30 cellular contexts compared by ENCODE assay signal in the genomic region with DNA sequence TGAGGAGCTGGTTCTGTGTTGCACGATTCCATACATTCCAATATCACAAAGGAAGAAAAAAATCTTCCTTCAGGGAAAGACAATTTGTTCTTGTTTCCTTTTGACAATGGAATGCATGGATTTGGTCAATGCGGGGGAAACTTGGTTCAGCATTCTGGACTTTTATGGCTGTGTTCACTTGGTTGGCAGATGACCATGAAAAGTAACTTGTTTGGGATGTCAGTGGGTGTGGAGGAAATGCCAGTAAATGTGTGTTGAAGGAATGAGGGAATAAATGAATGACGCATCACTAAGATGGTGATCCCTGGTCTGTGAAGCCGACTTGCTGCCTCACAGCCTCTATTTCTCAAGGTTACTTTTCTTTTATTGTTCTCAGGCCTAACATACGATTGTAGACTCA. TPM values are rescaled to one million over a fixed set of nuclear protein-coding genes. Genes with fewer than 3 reads are reported as not detected.
DNase-seq lines count a peak whose midpoint lies in the region; ATAC-seq and TF ChIP-seq lines count a peak whose summit lies in the region.
"Had no signal": no experiment of that assay in that cellular context is flagged by ENCODE, and none has a peak within 500 bp of the region (broad histone marks: within the 10 kb centered on the region; RNA-seq: fewer than 3 reads in every experiment).

No MANE protein-coding gene starts in this region.

- TF ChIP-seq CTCF in VCaP (conservative IDR thresholded peaks at IDR 0.05), result no peak
- no peak for TF ChIP-seq CTCF in fibroblast of mammary gland (conservative IDR thresholded peaks at IDR 0.05; ENCODE audit: control insufficient read depth, insufficient read depth, low read depth, low read length)
- no peak for TF ChIP-seq CTCF in prostate gland (IDR thresholded peaks at IDR 0.05)

- DNase-seq in EL (peak; percentile 83), fibroblast of mammary gland (ENCODE audit: low read depth) (peak; percentile 78), prostate gland (ENCODE audit: low spot score) (no peak), NK-92 (lab: John Stamatoyannopoulos, UW; ENCODE audit: unreplicated experiment) (no peak), SKM-1 treated with dmso at 0.1 percent for 144 hours (lab: John Stamatoyannopoulos, UW; ENCODE audit: unreplicated experiment) (no peak), right cardiac atrium (no peak)
- DNase-seq in activated naive CD4-positive, alpha-beta T cell treated with anti-CD3 and anti-CD28 coated beads, Interleukin-2, amount 50 U/mL, for 72 hours (ENCODE audit: low spot score in 2 of 2), result no peak
- DNase-seq: activated CD4-positive, alpha-beta memory T cell treated with anti-CD3 and anti-CD28 coated beads, Interleukin-2, amount 10 ng/mL, durations not matched to agents 7 days and 5 days; activated CD4-positive, CD25-positive, alpha-beta regulatory T cell treated with anti-CD3 and anti-CD28 coated beads, Interleukin-2, amount 50 U/mL, for 72 hours; activated CD8-positive, alpha-beta memory T cell treated with anti-CD3 and anti-CD28 coated beads, Interleukin-2, amount 50 U/mL, for 48 hours; activated naive CD4-positive, alpha-beta T cell treated with anti-CD3 and anti-CD28 coated beads, Interleukin-2, amount 50 U/mL, for 16 hours; C1 segment of cervical spinal cord; DND-41; endodermal cell; glutamatergic neuron; IMR-90; midbrain; NCI-H1092; NCI-H1930; NCI-H2227 treated with DMSO at 0.1 percent for 48 hours; ovary; RPMI8226; stimulated activated CD4-positive, alpha-beta T cell treated with anti-CD3 and anti-CD28 coated beads, Interleukin-2, amount 100 ng/mL, for 48 hours had no signal

- no peak for TF ChIP-seq POLR2A in prostate gland (IDR thresholded peaks at IDR 0.05)

- H3K4me1 ChIP-seq in prostate gland (replicated peaks) (peaks cover 9% of the 10 kb centered on the region), right cardiac atrium (ENCODE audit: control insufficient read depth, insufficient read depth, low read length) (peaks cover 3% of the 10 kb centered on the region)

- H3K27ac Mint-ChIP-seq in activated naive CD4-positive, alpha-beta T cell treated with anti-CD3 and anti-CD28 coated beads, Interleukin-2, amount 50 U/mL, for 72 hours, result no peak overlapping the region
- H3K27ac Mint-ChIP-seq: activated CD4-positive, alpha-beta memory T cell treated with anti-CD3 and anti-CD28 coated beads, Interleukin-2, amount 10 ng/mL, durations not matched to agents 7 days and 5 days; dendritic cell treated with granulocyte-macrophage colony-stimulating factor and Interleukin-4, amounts not matched to agents 40 ng/mL and 50 ng/mL, for 4 days; endodermal cell; natural killer cell treated with Interleukin-12 subunit alpha and Interleukin-12 subunit beta and Interleukin-15 and Interleukin-18, amount 100 ng/mL, for 72 hours; type B pancreatic cell had no signal

- peaks cover 0 to 6% of the 10 kb centered on the region in 2 donors for H3K36me3 Mint-ChIP-seq in activated naive CD4-positive, alpha-beta T cell treated with anti-CD3 and anti-CD28 coated beads, Interleukin-2, amount 50 U/mL, for 72 hours
- H3K36me3 Mint-ChIP-seq: natural killer cell treated with Interleukin-12 subunit alpha and Interleukin-12 subunit beta and Interleukin-15 and Interleukin-18, amount 100 ng/mL, for 72 hours had no signal

- H3K27me3 ChIP-seq in prostate gland (replicated peaks; ENCODE audit: insufficient read depth) (no peaks in the 10 kb centered on the region), right cardiac atrium (ENCODE audit: control insufficient read depth, insufficient read depth) (no peaks in the 10 kb centered on the region)
- H3K27me3 ChIP-seq: cardiac muscle cell, ovary, right atrium auricular region had no signal

- H3K9me3 ChIP-seq in prostate gland, result no peaks in the 10 kb centered on the region
- H3K9me3 ChIP-seq in right cardiac atrium (ENCODE audit: control insufficient read depth, low read length), result no peaks in the 10 kb centered on the region
- H3K9me3 ChIP-seq: ovary, right atrium auricular region had no signal

- no peak for ATAC-seq in right cardiac atrium
- no peak for ATAC-seq in activated naive CD4-positive, alpha-beta T cell treated with anti-CD3 and anti-CD28 coated beads, Interleukin-2, amount 50 U/mL, for 72 hours
- ATAC-seq: natural killer cell treated with Interleukin-12 subunit alpha and Interleukin-12 subunit beta and Interleukin-15 and Interleukin-18, amount 100 ng/mL, for 72 hours had no signal

- WGBS in prostate gland, result 66% methylated on average over 5 of the region's 5 CpGs
- WGBS in right cardiac atrium, result 89% methylated on average over 5 of the region's 5 CpGs

- H3K36me3 ChIP-seq in prostate gland, result no peaks in the 10 kb centered on the region
- H3K36me3 ChIP-seq: cardiac muscle cell, ovary, right atrium auricular region had no signal

- H3K4me3 ChIP-seq in fibroblast of mammary gland (ENCODE audit: control insufficient read depth, low read depth, low read length) (no peak overlapping the region), prostate gland (no peak overlapping the region), right cardiac atrium (ENCODE audit: low read length) (no peak overlapping the region)
- H3K4me3 ChIP-seq: cardiac muscle cell, ovary, right atrium auricular region had no signal

- H3K9me3 Mint-ChIP-seq in activated naive CD4-positive, alpha-beta T cell treated with anti-CD3 and anti-CD28 coated beads, Interleukin-2, amount 50 U/mL, for 72 hours, result no peaks in the 10 kb centered on the region
- H3K9me3 Mint-ChIP-seq: activated CD4-positive, alpha-beta memory T cell treated with anti-CD3 and anti-CD28 coated beads, Interleukin-2, amount 10 ng/mL, durations not matched to agents 7 days and 5 days; dendritic cell treated with granulocyte-macrophage colony-stimulating factor and Interleukin-4, amounts not matched to agents 40 ng/mL and 50 ng/mL, for 4 days; endodermal cell; type B pancreatic cell had no signal

- H3K27ac ChIP-seq in VCaP (peak overlapping the region; percentile 49), prostate gland (peak overlapping the region; percentile 72 to 75), right cardiac atrium (ENCODE audit: low read length) (no peak overlapping the region)
- H3K27ac ChIP-seq: ovary, right atrium auricular region had no signal

- intact Hi-C loops in prostate gland (cut with DNase I), result no loop called here
- intact Hi-C loops in right cardiac atrium (cut with DNase I), result no loop called here

RNA-seq across cellular contexts. Expression of a gene that starts 53.7 kb away (rescaled TPM):
- total RNA-seq in prostate gland (10 to 100 TPM; 16.7 to 17.0 TPM), right cardiac atrium (10 to 100 TPM in 1 of 4 donors, 1 to 10 TPM in 3; 7.3 to 10.6 (median 8.5) TPM)
- 6.5 TPM for polyA plus RNA-seq in right cardiac atrium
- 10 to 100 TPM; 12.8 to 14.0 TPM for total RNA-seq in activated naive CD4-positive, alpha-beta T cell treated with anti-CD3 and anti-CD28 coated beads, Interleukin-2, amount 50 U/mL, for 72 hours

RNA-seq across cellular contexts. Expression of a gene that starts 59.7 kb away (rescaled TPM):
- total RNA-seq in prostate gland (1 to 10 TPM; 2.6 to 6.9 TPM), right cardiac atrium (1 to 10 TPM; 2.1 to 6.0 (median 3.9) TPM)
- polyA plus RNA-seq in right cardiac atrium, result 5.7 TPM
- total RNA-seq in activated naive CD4-positive, alpha-beta T cell treated with anti-CD3 and anti-CD28 coated beads, Interleukin-2, amount 50 U/mL, for 72 hours, result under 1 TPM; 0.30 to 0.86 TPM
- total RNA-seq: natural killer cell treated with Interleukin-12 subunit alpha and Interleukin-12 subunit beta and Interleukin-15 and Interleukin-18, amount 100 ng/mL, for 72 hours; T-helper 1 cell treated with Interleukin-12 subunit alpha and Interleukin-12 subunit beta and Interleukin-4 antibody, amounts not matched to agents 30 ng/mL and 1 ng/mL, for 36 hours had no signal

Comparison
In these comparisons a context has a peak if more than half of its experiments do, and no peak if none do; other contexts are left out.
1. DNase-seq: peak in EL (single experiment) and fibroblast of mammary gland (single experiment); none in prostate gland (single experiment), NK-92 (single experiment), SKM-1 treated with dmso at 0.1 percent for 144 hours (single experiment), right cardiac atrium (0 of 3) and activated naive CD4-positive, alpha-beta T cell treated with anti-CD3 and anti-CD28 coated beads, Interleukin-2, amount 50 U/mL, for 72 hours (0 of 2).